Comparison of ENCODE assay signal across 13 cellular contexts in the genomic region with DNA sequence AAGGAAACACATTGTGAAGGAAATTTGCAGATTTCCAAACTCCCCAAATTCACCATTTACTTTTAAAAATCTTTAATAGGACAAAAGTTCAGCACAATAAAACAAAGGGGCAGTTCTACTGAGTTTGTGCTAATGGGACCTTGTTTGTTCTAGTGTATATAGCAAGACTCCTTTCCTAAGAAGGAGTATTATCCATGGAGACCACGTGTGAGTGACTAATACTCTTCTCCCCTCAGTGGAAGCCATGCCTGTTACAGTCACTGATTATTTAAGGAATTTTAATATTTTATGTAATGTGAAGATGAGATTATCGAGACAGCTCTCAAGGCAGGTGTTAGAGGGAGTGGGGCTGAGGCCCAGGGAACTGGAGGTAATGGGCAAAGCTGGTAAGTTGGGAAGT.
"Had no signal": no experiment of that assay in that cellular context is flagged by ENCODE, and none has a peak within 500 bp of the region (broad histone marks: within the 10 kb centered on the region; RNA-seq: fewer than 3 reads in every experiment).

No MANE protein-coding gene starts in this region.

- H3K36me3 ChIP-seq: left lung, spleen had no signal

- H2AFZ ChIP-seq: hepatocyte had no signal

- H3K4me3 Mint-ChIP-seq: activated CD4-positive, alpha-beta T cell treated with anti-CD3 and anti-CD28 coated beads, Interleukin-2, amount 10 ng/mL, durations not matched to agents 7 days and 5 days; activated naive CD8-positive, alpha-beta T cell treated with anti-CD3 and anti-CD28 coated beads, Interleukin-2, amount 10 ng/mL, durations not matched to agents 7 days and 5 days; memory B cell; natural killer cell; T-helper 2 cell treated with Interferon-gamma antibody and Interleukin-4, amounts not matched to agents 5 μg/mL and 100 μg/mL, for 36 hours; type B pancreatic cell had no signal

- H3K27me3 Mint-ChIP-seq: type B pancreatic cell had no signal

- H3K36me3 Mint-ChIP-seq: activated naive CD8-positive, alpha-beta T cell treated with anti-CD3 and anti-CD28 coated beads, Interleukin-2, amount 10 ng/mL, durations not matched to agents 7 days and 5 days; memory B cell; natural killer cell; type B pancreatic cell had no signal

- H3K79me2 ChIP-seq: hepatocyte had no signal

- H3K27ac ChIP-seq: hepatocyte, left lung had no signal

- H3K9me3 Mint-ChIP-seq: activated CD4-positive, alpha-beta T cell treated with anti-CD3 and anti-CD28 coated beads, Interleukin-2, amount 10 ng/mL, durations not matched to agents 7 days and 5 days; activated naive CD8-positive, alpha-beta T cell treated with anti-CD3 and anti-CD28 coated beads, Interleukin-2, amount 10 ng/mL, durations not matched to agents 7 days and 5 days; memory B cell; natural killer cell; T-helper 2 cell treated with Interferon-gamma antibody and Interleukin-4, amounts not matched to agents 5 μg/mL and 100 μg/mL, for 36 hours; type B pancreatic cell had no signal

- DNase-seq: activated CD4-positive, alpha-beta T cell treated with anti-CD3 and anti-CD28 coated beads, Interleukin-2, amount 10 ng/mL, durations not matched to agents 7 days and 5 days; activated CD8-positive, alpha-beta memory T cell treated with anti-CD3 and anti-CD28 coated beads for 24 hours; activated naive CD8-positive, alpha-beta T cell treated with anti-CD3 and anti-CD28 coated beads, Interleukin-2, amount 10 ng/mL, durations not matched to agents 7 days and 5 days; cerebellar nuclear complex; erythroblast; natural killer cell; occipital lobe; spleen had no signal

- H3K27ac Mint-ChIP-seq: activated CD4-positive, alpha-beta T cell treated with anti-CD3 and anti-CD28 coated beads, Interleukin-2, amount 10 ng/mL, durations not matched to agents 7 days and 5 days; activated naive CD8-positive, alpha-beta T cell treated with anti-CD3 and anti-CD28 coated beads, Interleukin-2, amount 10 ng/mL, durations not matched to agents 7 days and 5 days; memory B cell; natural killer cell; T-helper 2 cell treated with Interferon-gamma antibody and Interleukin-4, amounts not matched to agents 5 μg/mL and 100 μg/mL, for 36 hours; type B pancreatic cell had no signal

- H3K27me3 ChIP-seq: hepatocyte, left lung had no signal

- H3K9me3 ChIP-seq: left lung, spleen had no signal

- H3K4me3 ChIP-seq: hepatocyte, left lung, spleen had no signal
